Comparison of ENCODE assay signal across 8 cellular contexts in the genomic region with DNA sequence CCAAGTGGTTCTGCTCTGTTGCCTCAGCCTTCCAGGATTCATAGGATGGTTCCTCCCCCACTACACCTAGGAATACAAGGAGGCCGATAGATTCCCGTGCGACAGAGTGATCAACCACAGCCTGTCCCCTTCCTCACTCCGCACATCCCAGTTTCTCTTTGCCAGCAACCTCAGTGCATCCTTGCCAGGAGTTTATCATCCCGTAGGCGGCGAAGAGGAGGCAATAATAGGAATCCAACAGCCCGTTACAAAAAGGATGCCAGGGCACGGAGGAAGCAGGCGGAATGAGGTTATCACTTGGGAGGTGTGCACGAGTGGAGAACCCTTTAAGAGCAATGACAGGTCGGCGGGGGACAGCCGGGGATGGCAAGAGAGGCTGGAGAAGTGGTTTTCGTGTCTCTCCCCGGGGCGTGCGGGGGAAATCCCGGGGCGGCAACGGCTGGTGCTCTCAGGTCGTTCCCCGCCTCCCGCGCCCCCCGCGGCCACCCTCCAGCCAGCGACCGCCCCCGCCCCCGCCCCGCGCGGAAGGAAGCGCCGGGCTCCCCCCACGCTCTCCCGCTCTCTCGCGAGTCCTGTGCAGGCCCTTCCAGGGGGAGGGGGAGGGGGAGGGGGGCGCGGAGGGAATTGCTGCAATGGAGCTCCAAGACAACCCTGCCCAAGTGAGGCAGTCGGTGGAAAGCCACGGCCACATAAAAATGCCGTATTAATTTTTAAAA. TPM values are rescaled to one million over a fixed set of nuclear protein-coding genes. Genes with fewer than 3 reads are reported as not detected.
DNase-seq lines count a peak whose midpoint lies in the region; ATAC-seq, FAIRE-seq and TF ChIP-seq lines count a peak whose summit lies in the region.

No MANE protein-coding gene starts in this region.

- no peaks in the 10 kb centered on the region for H3K36me3 ChIP-seq in DOHH2 (ENCODE audit: control insufficient read depth, low read length)
- H3K36me3 ChIP-seq in SK-N-SH (replicated peaks in 1 of 2; ENCODE audit: control insufficient read depth in 1 of 2, insufficient read depth in 2 of 2, low read length in 1 of 2): peaks cover 0 to 4% of the 10 kb centered on the region in 2 experiments
- no peaks in the 10 kb centered on the region for H3K36me3 ChIP-seq in adipocyte (ENCODE audit: control insufficient read depth, insufficient read depth, low read length, severe bottlenecking)
- H3K36me3 ChIP-seq in heart right ventricle: no peaks in the 10 kb centered on the region

- CTCF ChIA-PET in SK-N-SH (lab: Yijun Ruan, JAX): interaction anchor here (1.1 to 3.6 kb wide), 3 partner anchors 9 to 385 kb away, joined by 5 to 18 read pairs (median 8); no protein-coding TSS in a partner anchor

- H3K79me2 ChIP-seq in DOHH2 (ENCODE audit: control insufficient read depth, low read length): peaks cover 44% of the 10 kb centered on the region
- peaks cover 51% of the 10 kb centered on the region for H3K79me2 ChIP-seq in SK-N-SH (ENCODE audit: insufficient read depth)

- peak overlapping the region; percentile 97 for H3K4me2 ChIP-seq in DOHH2 (ENCODE audit: low read length)
- peak overlapping the region; percentile 84 for H3K4me2 ChIP-seq in SK-N-SH

- WGBS in SK-N-SH (ENCODE audit: low lambda C conversion rate): 3% methylated on average over 19 of the region's 45 CpGs
- WGBS in heart right ventricle, 2 donors: 1% methylated on average over 45 of the region's 45 CpGs

- peak; percentile 40 for DNase-seq in HTR-8/SVneo (ENCODE audit: insufficient read length, low spot score)
- peak; percentile 83 for DNase-seq in SK-N-SH
- peak; percentile 84 for DNase-seq in adipocyte (ENCODE audit: low read depth)
- peak; percentile 69 to 77 for DNase-seq in heart right ventricle
- DNase-seq in posterior vena cava (ENCODE audit: low spot score): peak; percentile 89
- peak; percentile 67 for DNase-seq in ureter (ENCODE audit: low spot score)
- no peak for DNase-seq in NCI-H187 treated with DMSO at 0.1 percent for 48 hours (lab: John Stamatoyannopoulos, UW)

- H3K27ac ChIP-seq in DOHH2 (ENCODE audit: low read depth, low read length) (no peak overlapping the region), SK-N-SH (ENCODE audit: low read depth in 2 of 2, low read length in 1 of 2) (peak overlapping the region; percentile 65 to 91), heart right ventricle (peak overlapping the region; percentile 78 to 99 (median 96))

- TF ChIP-seq EP300 in SK-N-SH (IDR thresholded peaks at IDR 0.05; ENCODE audit: borderline replicate concordance in 1 of 2, low read depth in 1 of 2, low read length in 1 of 2): no peak

- H3K4me1 ChIP-seq in DOHH2 (ENCODE audit: control insufficient read depth, low read length) (peaks cover 44% of the 10 kb centered on the region), SK-N-SH (ENCODE audit: control insufficient read depth in 1 of 2, insufficient read depth in 2 of 2, low read depth in 1 of 2, low read length in 1 of 2) (peaks cover 14 to 23% of the 10 kb centered on the region in 2 experiments), adipocyte (ENCODE audit: control insufficient read depth, insufficient read depth, low read length) (peaks cover 36% of the 10 kb centered on the region), heart right ventricle (peaks cover 0 to 44% (median 30%) of the 10 kb centered on the region in 9 donors)

- H3K4me3 ChIP-seq in DOHH2 (ENCODE audit: low read length) (peak overlapping the region; percentile 98), SK-N-SH (ENCODE audit: low read depth in 2 of 2, low read length in 1 of 2) (peak overlapping the region; percentile 73 to 99), adipocyte (ENCODE audit: low read length) (peak overlapping the region; percentile 94), heart right ventricle (peak overlapping the region; percentile 81 to 95 (median 92))

- POLR2A ChIA-PET in SK-N-SH (lab: Yijun Ruan, JAX): no interaction called here

- H3K9me2 ChIP-seq in DOHH2 (replicated peaks; ENCODE audit: control insufficient read depth, low read length) (no peaks in the 10 kb centered on the region), SK-N-SH (no peaks in the 10 kb centered on the region)

- H3K9me3 ChIP-seq in DOHH2 (ENCODE audit: control insufficient read depth, insufficient read depth, low read length) (no peaks in the 10 kb centered on the region), SK-N-SH (no peaks in the 10 kb centered on the region), adipocyte (ENCODE audit: control insufficient read depth, low read length) (no peaks in the 10 kb centered on the region), heart right ventricle (no peaks in the 10 kb centered on the region)

- H3K9ac ChIP-seq in SK-N-SH (peak overlapping the region; percentile 69), adipocyte (ENCODE audit: low read length) (peak overlapping the region; percentile 85)

- H2AFZ ChIP-seq in SK-N-SH (ENCODE audit: low read depth): peak overlapping the region; percentile 64; the same call in 1 of the 2 replicates

- peaks cover 6% of the 10 kb centered on the region; the same call in 1 of the 2 replicates for H4K20me1 ChIP-seq in DOHH2 (ENCODE audit: control insufficient read depth, insufficient read depth, low read depth, low read length)
- peaks cover 29% of the 10 kb centered on the region for H4K20me1 ChIP-seq in SK-N-SH (ENCODE audit: insufficient read depth)

- ATAC-seq in heart right ventricle: peak in 6 of 8 donors; percentile 3 to 18 (median 11)

- TF ChIP-seq RAD21 in SK-N-SH (IDR thresholded peaks at IDR 0.05; ENCODE audit: low read length): no peak

- intact Hi-C loops in heart right ventricle (cut with DNase I): loop anchor here in 9 of 10 donors (2.0 to 10.0 kb wide), 16 partner anchors 38 to 389 kb away; no protein-coding TSS in a partner anchor
- intact Hi-C loops in posterior vena cava (cut with DNase I): no loop called here

- TF ChIP-seq CTCF in DOHH2 (IDR thresholded peaks at IDR 0.05; ENCODE audit: low read depth, low read length, poor library complexity, severe bottlenecking): no peak
- no peak; the same call in 1 of the 2 replicates for TF ChIP-seq CTCF in SK-N-SH (IDR thresholded peaks at IDR 0.05)
- TF ChIP-seq CTCF in heart right ventricle (IDR thresholded peaks at IDR 0.05): peak in 1 of 9 donors; percentile 14

- no peak for FAIRE-seq in HTR-8/SVneo (lab: Jason Lieb, UNC)

- H3F3A ChIP-seq in DOHH2 (ENCODE audit: control insufficient read depth, insufficient read depth): peaks cover 17% of the 10 kb centered on the region
- peaks cover 37% of the 10 kb centered on the region for H3F3A ChIP-seq in SK-N-SH (replicated peaks; ENCODE audit: insufficient read depth)

- H3K27me3 ChIP-seq in DOHH2 (ENCODE audit: control insufficient read depth, low read length): peaks cover 11% of the 10 kb centered on the region
- no peaks in the 10 kb centered on the region for H3K27me3 ChIP-seq in SK-N-SH (ENCODE audit: insufficient read depth)
- H3K27me3 ChIP-seq in adipocyte (replicated peaks; ENCODE audit: control insufficient read depth, insufficient read depth, low read length): no peaks in the 10 kb centered on the region
- no peaks in the 10 kb centered on the region for H3K27me3 ChIP-seq in heart right ventricle

TF ChIP-seq in SK-N-SH, 30 proteins besides CTCF, POLR2A, EP300 and RAD21 (continues in another document):
- TF ChIP-seq FOXJ3 (CRISPR knock-in tag; IDR thresholded peaks at IDR 0.05): no peak
- peak; percentile 11; the same call in 1 of the 2 replicates for TF ChIP-seq SMC3 (IDR thresholded peaks at IDR 0.05; ENCODE audit: low read depth, low read length)
- no peak for TF ChIP-seq TEAD4 (IDR thresholded peaks at IDR 0.05; ENCODE audit: borderline replicate concordance, insufficient read depth)
- TF ChIP-seq RXRA (IDR thresholded peaks at IDR 0.05; ENCODE audit: borderline replicate concordance, low read depth): no peak
- TF ChIP-seq CHD2 (IDR thresholded peaks at IDR 0.05; ENCODE audit: low read length, partially characterized antibody): peak; percentile 95
- no peak for TF ChIP-seq GABPA (IDR thresholded peaks at IDR 0.05; ENCODE audit: low read depth)
- peak; percentile 11 for TF ChIP-seq GATA2 (CRISPR knock-in tag; IDR thresholded peaks at IDR 0.05)
- TF ChIP-seq, protein P1, sequence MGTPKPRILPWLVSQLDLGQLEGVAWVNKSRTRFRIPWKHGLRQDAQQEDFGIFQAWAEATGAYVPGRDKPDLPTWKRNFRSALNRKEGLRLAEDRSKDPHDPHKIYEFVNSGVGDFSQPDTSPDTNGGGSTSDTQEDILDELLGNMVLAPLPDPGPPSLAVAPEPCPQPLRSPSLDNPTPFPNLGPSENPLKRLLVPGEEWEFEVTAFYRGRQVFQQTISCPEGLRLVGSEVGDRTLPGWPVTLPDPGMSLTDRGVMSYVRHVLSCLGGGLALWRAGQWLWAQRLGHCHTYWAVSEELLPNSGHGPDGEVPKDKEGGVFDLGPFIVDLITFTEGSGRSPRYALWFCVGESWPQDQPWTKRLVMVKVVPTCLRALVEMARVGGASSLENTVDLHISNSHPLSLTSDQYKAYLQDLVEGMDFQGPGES (IDR thresholded peaks at IDR 0.05; ENCODE audit: low read depth, low read length): no peak

RNA-seq across cellular contexts. Expression of a gene that starts 1.6 kb away (rescaled TPM):
- polyA plus RNA-seq in SK-N-SH (2012; rRNA removed) (10.5 and 10.7 TPM in 2 replicates), heart right ventricle (1 to 10 TPM; 8.1 to 9.2 TPM)
- 11.9 and 13.2 TPM in 2 replicates for polyA plus RNA-seq in SK-N-SH (2012; cell fraction: cytosol; rRNA removed)
- 4.6 and 7.9 TPM in 2 replicates for polyA plus RNA-seq in SK-N-SH (2012; cell fraction: nucleus; rRNA removed)
- total RNA-seq in heart right ventricle (10 to 100 TPM; 15.2 to 30.8 (median 20.8) TPM), posterior vena cava (10 to 100 TPM; 45.2 to 58.2 TPM), ureter (36.2 TPM)

Comparison
In these comparisons a context has a peak if more than half of its experiments do, and no peak if none do; other contexts are left out.
1. intact Hi-C loops: an anchor here in heart right ventricle (2.0 to 10.0 kb wide); none called in posterior vena cava.